ENCODE assay signal across 19 cellular contexts in genomic region chr1:94110946-94111740, GRCh38. TPM values are rescaled to one million over a fixed set of nuclear protein-coding genes. Genes with fewer than 3 reads are reported as not detected.
"Had no signal": no experiment of that assay in that cellular context is flagged by ENCODE, and none has a peak within 500 bp of the region (broad histone marks: within the 10 kb centered on the region; RNA-seq: fewer than 3 reads in every experiment).

No MANE protein-coding gene starts in this region.

- H3K27ac Mint-ChIP-seq: activated B cell treated with CpG ODN at 0.5 μM for 24 hours; activated CD8-positive, alpha-beta T cell treated with anti-CD3 and anti-CD28 coated beads for 36 hours; activated naive CD4-positive, alpha-beta T cell treated with anti-CD3 and anti-CD28 coated beads, Interleukin-2, amount 50 U/mL, for 72 hours; stimulated activated memory B cell treated with anti-CD40 and anti-IgM and Interleukin-4, amounts not matched to agents 10 μg/mL and 1 μg/mL and 100 μg/mL, for 72 hours had no signal

- H3K4me1 Mint-ChIP-seq: activated B cell treated with CpG ODN at 0.5 μM for 24 hours had no signal

- H3K9me3 ChIP-seq: body of pancreas, colonic mucosa, esophagus muscularis mucosa, neutrophil, uterus had no signal

- H3K27me3 ChIP-seq: body of pancreas, colonic mucosa, uterus had no signal

- H3K36me3 Mint-ChIP-seq: activated naive CD4-positive, alpha-beta T cell treated with anti-CD3 and anti-CD28 coated beads, Interleukin-2, amount 50 U/mL, for 72 hours; stimulated activated memory B cell treated with anti-CD40 and anti-IgM and Interleukin-4, amounts not matched to agents 10 μg/mL and 1 μg/mL and 100 μg/mL, for 72 hours had no signal

- DNase-seq: activated B cell treated with CpG ODN at 0.5 μM for 24 hours; activated CD4-positive, alpha-beta T cell treated with anti-CD3 and anti-CD28 coated beads for 48 hours; activated CD8-positive, alpha-beta T cell treated with anti-CD3 and anti-CD28 coated beads for 36 hours; activated effector memory CD4-positive, alpha-beta T cell treated with anti-CD3 and anti-CD28 coated beads, Interleukin-2, amount 50 U/mL, for 16 hours; activated T-cell treated with anti-CD3 and anti-CD28 coated beads, Interleukin-2, amount 50 U/mL, for 48 hours; amniotic stem cell; body of pancreas; central memory CD4-positive, alpha-beta T cell; colonic mucosa; left cardiac atrium; stimulated activated CD4-positive, alpha-beta T cell treated with anti-CD3 and anti-CD28 coated beads, Interleukin-2, amount 100 ng/mL, for 48 hours had no signal

- H3K36me3 ChIP-seq: colonic mucosa, esophagus muscularis mucosa, neutrophil, uterus had no signal

- H3K4me1 ChIP-seq: body of pancreas, colonic mucosa, uterus had no signal

- H3K4me3 ChIP-seq: body of pancreas, colonic mucosa, esophagus muscularis mucosa, lung, uterus had no signal

- H3K27ac ChIP-seq: body of pancreas, colonic mucosa, esophagus muscularis mucosa, neutrophil, uterus had no signal

- FAIRE-seq: TTC549 had no signal

- H3K9me3 Mint-ChIP-seq: activated B cell treated with CpG ODN at 0.5 μM for 24 hours; activated CD8-positive, alpha-beta T cell treated with anti-CD3 and anti-CD28 coated beads for 36 hours; activated naive CD4-positive, alpha-beta T cell treated with anti-CD3 and anti-CD28 coated beads, Interleukin-2, amount 50 U/mL, for 72 hours; stimulated activated memory B cell treated with anti-CD40 and anti-IgM and Interleukin-4, amounts not matched to agents 10 μg/mL and 1 μg/mL and 100 μg/mL, for 72 hours had no signal

- H3K4me3 Mint-ChIP-seq: activated B cell treated with CpG ODN at 0.5 μM for 24 hours; activated CD8-positive, alpha-beta T cell treated with anti-CD3 and anti-CD28 coated beads for 36 hours; stimulated activated memory B cell treated with anti-CD40 and anti-IgM and Interleukin-4, amounts not matched to agents 10 μg/mL and 1 μg/mL and 100 μg/mL, for 72 hours had no signal

RNA-seq across cellular contexts. Expression of gene ABCA4, which starts 9.8 kb away (rescaled TPM):
- total RNA-seq: activated B cell treated with CpG ODN at 0.5 μM for 24 hours; activated CD8-positive, alpha-beta T cell treated with anti-CD3 and anti-CD28 coated beads for 36 hours; activated naive CD4-positive, alpha-beta T cell treated with anti-CD3 and anti-CD28 coated beads, Interleukin-2, amount 50 U/mL, for 72 hours; T-helper 2 cell treated with Interferon-gamma antibody and Interleukin-4, amounts not matched to agents 100 ng/mL and 5 ng/mL, for 36 hours had no signal
